Comparison of ENCODE assay signal across 1 cellular context in the genomic region with DNA sequence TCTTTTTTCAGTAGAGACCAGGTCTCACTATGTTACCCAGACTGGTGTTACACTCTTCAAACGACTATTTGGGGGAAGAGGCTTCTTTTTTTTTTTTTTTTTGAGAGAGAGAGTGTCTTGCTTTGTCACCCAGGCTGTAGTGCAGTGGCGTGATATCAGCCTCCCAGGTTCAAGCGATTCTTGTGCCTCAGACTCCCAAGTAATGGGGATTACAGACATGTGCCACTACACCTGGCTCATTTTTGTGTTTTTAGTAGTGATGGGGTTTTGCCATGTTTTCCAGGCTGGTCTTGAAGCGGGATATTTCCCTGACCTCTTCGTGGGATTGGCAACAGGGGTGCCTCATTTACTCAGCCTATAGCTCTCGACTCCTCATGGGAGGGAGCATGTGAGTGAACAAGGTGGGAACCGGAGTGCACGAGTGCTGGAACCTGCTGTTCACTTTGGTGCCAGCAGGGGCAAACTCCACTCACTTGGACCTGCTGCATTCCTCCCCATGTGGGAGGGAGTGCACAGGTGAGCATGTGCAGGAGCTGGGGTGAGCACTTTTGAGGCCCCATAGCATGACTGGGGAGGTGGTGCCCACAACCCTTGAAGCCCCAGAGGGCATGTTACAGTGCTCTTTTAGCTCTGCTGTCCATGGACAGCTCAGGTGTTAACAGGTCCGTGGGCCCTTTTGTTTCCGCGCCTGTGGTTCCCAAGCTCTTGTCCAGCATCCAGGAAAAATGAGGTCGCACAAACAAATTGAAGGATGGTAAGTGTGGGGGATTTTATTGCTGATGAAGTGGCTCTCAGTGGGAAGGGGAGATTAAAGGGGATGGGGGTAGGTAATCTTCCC.
TF ChIP-seq lines count a peak whose summit lies in the region.

No MANE protein-coding gene starts in this region.

TF ChIP-seq in WTC11, 78 proteins besides CTCF, POLR2A, EP300 and RAD21 (continued from another document):
- TF ChIP-seq, protein P1, sequence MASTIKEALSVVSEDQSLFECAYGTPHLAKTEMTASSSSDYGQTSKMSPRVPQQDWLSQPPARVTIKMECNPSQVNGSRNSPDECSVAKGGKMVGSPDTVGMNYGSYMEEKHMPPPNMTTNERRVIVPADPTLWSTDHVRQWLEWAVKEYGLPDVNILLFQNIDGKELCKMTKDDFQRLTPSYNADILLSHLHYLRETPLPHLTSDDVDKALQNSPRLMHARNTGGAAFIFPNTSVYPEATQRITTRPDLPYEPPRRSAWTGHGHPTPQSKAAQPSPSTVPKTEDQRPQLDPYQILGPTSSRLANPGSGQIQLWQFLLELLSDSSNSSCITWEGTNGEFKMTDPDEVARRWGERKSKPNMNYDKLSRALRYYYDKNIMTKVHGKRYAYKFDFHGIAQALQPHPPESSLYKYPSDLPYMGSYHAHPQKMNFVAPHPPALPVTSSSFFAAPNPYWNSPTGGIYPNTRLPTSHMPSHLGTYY (CRISPR knock-in tag; IDR thresholded peaks at IDR 0.05) = no peak
- no peak for TF ChIP-seq ZNF263 (CRISPR knock-in tag; IDR thresholded peaks at IDR 0.05; ENCODE audit: low read depth)
- no peak for TF ChIP-seq CREM (CRISPR knock-in tag; IDR thresholded peaks at IDR 0.05)
- no peak for TF ChIP-seq RORB (CRISPR knock-in tag; IDR thresholded peaks at IDR 0.05)
- TF ChIP-seq, protein P2, sequence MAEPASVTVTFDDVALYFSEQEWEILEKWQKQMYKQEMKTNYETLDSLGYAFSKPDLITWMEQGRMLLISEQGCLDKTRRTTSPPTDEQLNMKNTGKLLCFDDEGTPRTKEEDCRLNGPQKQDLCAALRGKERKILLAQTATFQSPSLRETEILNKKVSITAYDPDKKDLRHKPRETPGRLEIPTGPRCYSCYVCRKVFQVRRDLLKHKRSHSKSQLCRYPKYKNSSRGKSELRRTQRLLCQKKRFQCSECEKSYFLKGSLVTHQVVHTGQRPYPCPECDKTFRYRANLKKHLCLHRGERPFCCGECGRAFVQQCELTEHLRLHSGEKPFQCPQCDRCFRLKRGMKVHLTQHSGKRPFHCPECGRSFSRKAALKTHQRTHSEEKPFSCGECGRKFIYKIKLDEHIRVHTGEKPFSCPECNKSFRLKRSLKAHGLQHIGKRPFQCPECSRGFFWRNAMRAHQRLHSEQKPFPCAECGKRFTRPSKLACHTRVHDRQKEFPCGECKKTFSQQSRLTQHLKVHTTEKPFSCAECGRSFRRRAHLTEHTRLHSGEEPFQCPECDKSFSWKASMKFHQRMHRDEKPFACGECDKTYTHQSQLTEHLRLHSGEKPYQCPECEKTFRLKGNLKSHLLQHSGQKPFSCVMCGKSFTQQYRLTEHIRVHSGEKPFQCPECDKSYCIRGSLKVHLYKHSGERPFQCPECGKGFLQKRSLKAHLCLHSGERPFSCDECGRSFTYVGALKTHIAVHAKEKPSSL (CRISPR knock-in tag; conservative IDR thresholded peaks at IDR 0.05) = no peak
- TF ChIP-seq, protein P3, sequence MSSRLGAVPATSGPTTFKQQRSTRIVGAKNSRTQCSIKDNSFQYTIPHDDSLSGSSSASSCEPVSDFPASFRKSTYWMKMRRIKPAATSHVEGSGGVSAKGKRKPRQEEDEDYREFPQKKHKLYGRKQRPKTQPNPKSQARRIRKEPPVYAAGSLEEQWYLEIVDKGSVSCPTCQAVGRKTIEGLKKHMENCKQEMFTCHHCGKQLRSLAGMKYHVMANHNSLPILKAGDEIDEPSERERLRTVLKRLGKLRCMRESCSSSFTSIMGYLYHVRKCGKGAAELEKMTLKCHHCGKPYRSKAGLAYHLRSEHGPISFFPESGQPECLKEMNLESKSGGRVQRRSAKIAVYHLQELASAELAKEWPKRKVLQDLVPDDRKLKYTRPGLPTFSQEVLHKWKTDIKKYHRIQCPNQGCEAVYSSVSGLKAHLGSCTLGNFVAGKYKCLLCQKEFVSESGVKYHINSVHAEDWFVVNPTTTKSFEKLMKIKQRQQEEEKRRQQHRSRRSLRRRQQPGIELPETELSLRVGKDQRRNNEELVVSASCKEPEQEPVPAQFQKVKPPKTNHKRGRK (CRISPR knock-in tag; IDR thresholded peaks at IDR 0.05; ENCODE audit: borderline replicate concordance) = no peak
- TF ChIP-seq, protein P4, sequence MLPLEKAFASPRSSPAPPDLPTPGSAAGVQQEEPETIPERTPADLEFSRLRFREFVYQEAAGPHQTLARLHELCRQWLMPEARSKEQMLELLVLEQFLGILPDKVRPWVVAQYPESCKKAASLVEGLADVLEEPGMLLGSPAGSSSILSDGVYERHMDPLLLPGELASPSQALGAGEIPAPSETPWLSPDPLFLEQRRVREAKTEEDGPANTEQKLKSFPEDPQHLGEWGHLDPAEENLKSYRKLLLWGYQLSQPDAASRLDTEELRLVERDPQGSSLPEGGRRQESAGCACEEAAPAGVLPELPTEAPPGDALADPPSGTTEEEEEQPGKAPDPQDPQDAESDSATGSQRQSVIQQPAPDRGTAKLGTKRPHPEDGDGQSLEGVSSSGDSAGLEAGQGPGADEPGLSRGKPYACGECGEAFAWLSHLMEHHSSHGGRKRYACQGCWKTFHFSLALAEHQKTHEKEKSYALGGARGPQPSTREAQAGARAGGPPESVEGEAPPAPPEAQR (CRISPR knock-in tag; IDR thresholded peaks at IDR 0.05) = no peak
- TF ChIP-seq NR3C1 (CRISPR knock-in tag; conservative IDR thresholded peaks at IDR 0.05; ENCODE audit: low read depth) = no peak
- TF ChIP-seq, protein P5, sequence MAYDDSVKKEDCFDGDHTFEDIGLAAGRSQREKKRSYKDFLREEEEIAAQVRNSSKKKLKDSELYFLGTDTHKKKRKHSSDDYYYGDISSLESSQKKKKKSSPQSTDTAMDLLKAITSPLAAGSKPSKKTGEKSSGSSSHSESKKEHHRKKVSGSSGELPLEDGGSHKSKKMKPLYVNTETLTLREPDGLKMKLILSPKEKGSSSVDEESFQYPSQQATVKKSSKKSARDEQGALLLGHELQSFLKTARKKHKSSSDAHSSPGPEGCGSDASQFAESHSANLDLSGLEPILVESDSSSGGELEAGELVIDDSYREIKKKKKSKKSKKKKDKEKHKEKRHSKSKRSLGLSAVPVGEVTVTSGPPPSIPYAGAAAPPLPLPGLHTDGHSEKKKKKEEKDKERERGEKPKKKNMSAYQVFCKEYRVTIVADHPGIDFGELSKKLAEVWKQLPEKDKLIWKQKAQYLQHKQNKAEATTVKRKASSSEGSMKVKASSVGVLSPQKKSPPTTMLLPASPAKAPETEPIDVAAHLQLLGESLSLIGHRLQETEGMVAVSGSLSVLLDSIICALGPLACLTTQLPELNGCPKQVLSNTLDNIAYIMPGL (CRISPR knock-in tag; IDR thresholded peaks at IDR 0.05) = no peak
- TF ChIP-seq TEAD1 (CRISPR knock-in tag; IDR thresholded peaks at IDR 0.05) = peak; percentile 79; the same call in 1 of the 2 replicates
- TF ChIP-seq, protein P6, sequence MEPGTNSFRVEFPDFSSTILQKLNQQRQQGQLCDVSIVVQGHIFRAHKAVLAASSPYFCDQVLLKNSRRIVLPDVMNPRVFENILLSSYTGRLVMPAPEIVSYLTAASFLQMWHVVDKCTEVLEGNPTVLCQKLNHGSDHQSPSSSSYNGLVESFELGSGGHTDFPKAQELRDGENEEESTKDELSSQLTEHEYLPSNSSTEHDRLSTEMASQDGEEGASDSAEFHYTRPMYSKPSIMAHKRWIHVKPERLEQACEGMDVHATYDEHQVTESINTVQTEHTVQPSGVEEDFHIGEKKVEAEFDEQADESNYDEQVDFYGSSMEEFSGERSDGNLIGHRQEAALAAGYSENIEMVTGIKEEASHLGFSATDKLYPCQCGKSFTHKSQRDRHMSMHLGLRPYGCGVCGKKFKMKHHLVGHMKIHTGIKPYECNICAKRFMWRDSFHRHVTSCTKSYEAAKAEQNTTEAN (CRISPR knock-in tag; IDR thresholded peaks at IDR 0.05) = no peak
- TF ChIP-seq, protein P7, sequence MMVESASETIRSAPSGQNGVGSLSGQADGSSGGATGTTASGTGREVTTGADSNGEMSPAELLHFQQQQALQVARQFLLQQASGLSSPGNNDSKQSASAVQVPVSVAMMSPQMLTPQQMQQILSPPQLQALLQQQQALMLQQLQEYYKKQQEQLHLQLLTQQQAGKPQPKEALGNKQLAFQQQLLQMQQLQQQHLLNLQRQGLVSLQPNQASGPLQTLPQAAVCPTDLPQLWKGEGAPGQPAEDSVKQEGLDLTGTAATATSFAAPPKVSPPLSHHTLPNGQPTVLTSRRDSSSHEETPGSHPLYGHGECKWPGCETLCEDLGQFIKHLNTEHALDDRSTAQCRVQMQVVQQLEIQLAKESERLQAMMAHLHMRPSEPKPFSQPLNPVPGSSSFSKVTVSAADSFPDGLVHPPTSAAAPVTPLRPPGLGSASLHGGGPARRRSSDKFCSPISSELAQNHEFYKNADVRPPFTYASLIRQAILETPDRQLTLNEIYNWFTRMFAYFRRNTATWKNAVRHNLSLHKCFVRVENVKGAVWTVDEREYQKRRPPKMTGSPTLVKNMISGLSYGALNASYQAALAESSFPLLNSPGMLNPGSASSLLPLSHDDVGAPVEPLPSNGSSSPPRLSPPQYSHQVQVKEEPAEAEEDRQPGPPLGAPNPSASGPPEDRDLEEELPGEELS (CRISPR knock-in tag; IDR thresholded peaks at IDR 0.05) = peak; percentile 32; the same call in 1 of the 2 replicates
- TF ChIP-seq ZBTB21 (CRISPR knock-in tag; IDR thresholded peaks at IDR 0.05; ENCODE audit: borderline replicate concordance) = peak; percentile 28; the same call in 1 of the 2 replicates
- TF ChIP-seq HMGA2 (CRISPR knock-in tag; IDR thresholded peaks at IDR 0.05) = no peak
- no peak for TF ChIP-seq TP53 (CRISPR knock-in tag; IDR thresholded peaks at IDR 0.05)
- no peak for TF ChIP-seq ZNF671 (CRISPR knock-in tag; IDR thresholded peaks at IDR 0.05)
- TF ChIP-seq, protein P8, sequence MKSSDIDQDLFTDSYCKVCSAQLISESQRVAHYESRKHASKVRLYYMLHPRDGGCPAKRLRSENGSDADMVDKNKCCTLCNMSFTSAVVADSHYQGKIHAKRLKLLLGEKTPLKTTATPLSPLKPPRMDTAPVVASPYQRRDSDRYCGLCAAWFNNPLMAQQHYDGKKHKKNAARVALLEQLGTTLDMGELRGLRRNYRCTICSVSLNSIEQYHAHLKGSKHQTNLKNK (CRISPR knock-in tag; IDR thresholded peaks at IDR 0.05) = no peak
- TF ChIP-seq ZNF317 (CRISPR knock-in tag; IDR thresholded peaks at IDR 0.05; ENCODE audit: borderline replicate concordance, low read depth) = no peak
